8 cellular contexts compared by ENCODE assay signal in the genomic region with DNA sequence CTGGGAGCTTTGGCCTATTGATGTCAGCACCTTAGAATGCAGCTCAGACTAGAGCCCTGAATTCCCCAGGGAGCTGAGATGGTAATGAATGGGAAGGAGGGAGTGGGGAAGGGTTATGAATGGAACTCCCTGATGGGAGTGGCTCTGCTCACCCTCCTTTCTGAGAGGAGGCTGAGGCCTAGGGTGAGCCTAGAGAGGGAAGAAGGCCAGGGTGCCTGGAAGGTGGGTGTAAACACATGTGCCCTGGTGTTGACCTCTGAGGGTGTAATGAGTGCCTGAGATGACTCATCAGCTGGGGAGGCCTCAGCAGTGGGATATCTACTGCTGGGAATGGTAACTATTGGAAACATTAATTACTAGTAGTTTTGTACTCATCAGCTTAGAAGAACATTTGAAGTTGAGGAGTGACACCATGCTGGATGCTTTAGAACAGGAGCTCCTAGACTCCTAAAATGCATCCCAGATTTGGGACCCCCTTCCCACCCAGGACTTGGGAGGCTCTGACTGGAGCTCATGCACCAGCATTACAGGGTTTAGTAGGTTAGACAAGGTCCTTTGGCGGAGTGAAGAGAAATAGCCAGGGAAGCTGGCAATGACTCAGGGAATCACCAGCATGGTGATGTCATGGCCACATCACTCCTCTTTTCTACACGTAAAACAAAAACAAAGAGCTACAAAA. TPM values are rescaled to one million over a fixed set of nuclear protein-coding genes. Genes with fewer than 3 reads are reported as not detected.
DNase-seq lines count a peak whose midpoint lies in the region; ATAC-seq and TF ChIP-seq lines count a peak whose summit lies in the region.

No MANE protein-coding gene starts in this region.

- peaks cover 98% of the 10 kb centered on the region for H3K36me3 Mint-ChIP-seq in nephron (ENCODE audit: low read depth)

- peak; percentile 97 for DNase-seq in A172 (ENCODE audit: low spot score)
- peak; percentile 28 for DNase-seq in GM10266 (ENCODE audit: extremely low spot score)
- peak; percentile 92 for DNase-seq in epithelial cell of proximal tubule (ENCODE audit: low read depth)
- DNase-seq in NCI-H526 treated with DMSO at 0.1 percent for 48 hours (lab: John Stamatoyannopoulos, UW), result no peak

- H3K27ac Mint-ChIP-seq in nephron, result peak overlapping the region; percentile 13 to 49 (median 46)

- no peak overlapping the region for H3K4me3 ChIP-seq in epithelial cell of proximal tubule (ENCODE audit: low read depth, low read length)

- no peaks in the 10 kb centered on the region for H3K9me3 Mint-ChIP-seq in nephron

- peaks cover 45% of the 10 kb centered on the region for H3K4me1 Mint-ChIP-seq in nephron

- H3K27me3 Mint-ChIP-seq in nephron (ENCODE audit: low read depth), result no peaks in the 10 kb centered on the region

- ATAC-seq in SK-N-SH treated with all-trans-retinoic acid at 6 μM for 48 hours, result peak; percentile 80
- no peak for ATAC-seq in GM19395 (IDR thresholded peaks at IDR 0.05; ENCODE audit: unreplicated experiment)
- no peak for ATAC-seq in GM21619 (IDR thresholded peaks at IDR 0.05; ENCODE audit: unreplicated experiment)

- no peak overlapping the region for H3K4me3 Mint-ChIP-seq in nephron

- TF ChIP-seq CTCF in GM10266 (IDR thresholded peaks at IDR 0.05; ENCODE audit: control insufficient read depth, insufficient read depth, low read depth, missing control alignments) (no peak), epithelial cell of proximal tubule (conservative IDR thresholded peaks at IDR 0.05; ENCODE audit: low read depth, low read length) (no peak), nephron (IDR thresholded peaks at IDR 0.05; ENCODE audit: unreplicated experiment in 3 of 3) (no peak)

TF ChIP-seq in SK-N-SH treated with all-trans-retinoic acid at 6 μM for 48 hours, 23 proteins besides CTCF, POLR2A, EP300 and RAD21:
- TF ChIP-seq ISL1 (CRISPR knock-in tag; IDR thresholded peaks at IDR 0.05) (peak; percentile 53), OSR1 (CRISPR knock-in tag; IDR thresholded peaks at IDR 0.05) (no peak)

RNA-seq across cellular contexts. Expression of gene PIGV, which starts 16.0 kb away (rescaled TPM):
- total RNA-seq in A172 (2014; rRNA removed; shearing (Covaris generic)), result 8.0 and 8.9 TPM in 2 replicates
- 10.7 and 12.6 TPM in 2 replicates for total RNA-seq in epithelial cell of proximal tubule

RNA-seq across cellular contexts. Expression of gene ZDHHC18, which starts 54.7 kb away (rescaled TPM):
- 15.0 and 32.4 TPM in 2 replicates for total RNA-seq in A172 (2014; rRNA removed; shearing (Covaris generic))
- total RNA-seq in epithelial cell of proximal tubule, result 34.2 and 53.3 TPM in 2 replicates
